ENCODE assay signal across 12 cellular contexts in genomic region chr17:81804559-81805399, GRCh38. TPM values are rescaled to one million over a fixed set of nuclear protein-coding genes. Genes with fewer than 3 reads are reported as not detected.
DNase-seq lines count a peak whose midpoint lies in the region; TF ChIP-seq lines count a peak whose summit lies in the region.
"Had no signal": no experiment of that assay in that cellular context is flagged by ENCODE, and none has a peak within 500 bp of the region (broad histone marks: within the 10 kb centered on the region; RNA-seq: fewer than 3 reads in every experiment).

No MANE protein-coding gene starts in this region.

- H3K4me1 ChIP-seq in left ventricle myocardium inferior (peaks cover 17% of the 10 kb centered on the region), iPS-20b (ENCODE audit: insufficient read depth, low read length) (no peaks in the 10 kb centered on the region), urinary bladder (ENCODE audit: insufficient read depth) (peaks cover 3% of the 10 kb centered on the region)

- H3K36me3 ChIP-seq in left ventricle myocardium inferior (no peaks in the 10 kb centered on the region), iPS-20b (ENCODE audit: insufficient read depth, low read depth, low read length) (no peaks in the 10 kb centered on the region), urinary bladder (ENCODE audit: insufficient read depth) (no peaks in the 10 kb centered on the region)

- TF ChIP-seq CTCF in left ventricle myocardium inferior (IDR thresholded peaks at IDR 0.05; ENCODE audit: borderline replicate concordance), result no peak

- H3K27me3 ChIP-seq in left ventricle myocardium inferior (ENCODE audit: low read depth) (peaks cover 95% of the 10 kb centered on the region), iPS-20b (ENCODE audit: insufficient read depth, low read length) (peaks cover 92% of the 10 kb centered on the region)

- no peak overlapping the region for H3K9ac ChIP-seq in iPS-20b (ENCODE audit: low read depth, low read length)

- DNase-seq in left ventricle myocardium inferior, result no peak
- no peak for DNase-seq in cardiac septum (ENCODE audit: low spot score)
- no peak for DNase-seq in activated CD8-positive, alpha-beta memory T cell treated with anti-CD3 and anti-CD28 coated beads, Interleukin-2, amount 50 U/mL, for 4 hours
- no peak for DNase-seq in activated naive CD4-positive, alpha-beta T cell treated with Interleukin-2 at 50 U/mL for 16 hours
- DNase-seq: activated CD8-positive, alpha-beta T cell treated with anti-CD3 and anti-CD28 coated beads, Interleukin-2, amount 10 ng/mL, durations not matched to agents 7 days and 5 days; naive B cell; trophoblast cell had no signal

- H3K4me3 ChIP-seq in left ventricle myocardium inferior (peak overlapping the region; percentile 38), iPS-20b (ENCODE audit: low read length) (peak overlapping the region; percentile 26; the same call in 1 of the 2 replicates), urinary bladder (ENCODE audit: low read depth, low read length) (peak overlapping the region; percentile 8)

- H3K27ac ChIP-seq in left ventricle myocardium inferior (replicated peaks) (no peak overlapping the region), iPS-20b (ENCODE audit: low read length) (no peak overlapping the region), urinary bladder (ENCODE audit: low read depth) (no peak overlapping the region)
- H3K27ac ChIP-seq: skin epidermis had no signal

- WGBS in urinary bladder, result 4% methylated on average over 65 of the region's 65 CpGs

- H3K9me3 ChIP-seq in left ventricle myocardium inferior (replicated peaks), result no peaks in the 10 kb centered on the region
- no peaks in the 10 kb centered on the region for H3K9me3 ChIP-seq in iPS-20b (ENCODE audit: insufficient read depth, low read depth, low read length)

- intact Hi-C loops in left ventricle myocardium inferior (cut with micrococcal nuclease), result no loop called here
- intact Hi-C loops in cardiac septum (cut with DNase I), result no loop called here

RNA-seq across cellular contexts. Expression of gene GCGR, which starts 0.8 kb away (rescaled TPM):
- total RNA-seq in left ventricle myocardium inferior (not detected), cardiac septum (not detected), urinary bladder (not detected)
- polyA plus RNA-seq in urinary bladder, result 0.16 TPM
- total RNA-seq: activated CD8-positive, alpha-beta T cell treated with anti-CD3 and anti-CD28 coated beads, Interleukin-2, amount 10 ng/mL, durations not matched to agents 7 days and 5 days; activated naive CD4-positive, alpha-beta T cell treated with anti-CD3 and anti-CD28 coated beads, Interleukin-2, amount 50 U/mL, for 72 hours had no signal
- polyA plus RNA-seq: AG04450 had no signal

RNA-seq across cellular contexts. Expression of gene MCRIP1, which starts 28.3 kb away (rescaled TPM):
- total RNA-seq in left ventricle myocardium inferior (110 TPM), cardiac septum (102 TPM), urinary bladder (43.8 TPM)
- polyA plus RNA-seq in urinary bladder, result 190 TPM

RNA-seq across cellular contexts. Expression of gene PPP1R27, which starts 30.1 kb away (rescaled TPM):
- total RNA-seq in left ventricle myocardium inferior, result 0.25 TPM
- 0.32 TPM for total RNA-seq in cardiac septum
- not detected for total RNA-seq in urinary bladder
- not detected for polyA plus RNA-seq in urinary bladder
- total RNA-seq: activated CD8-positive, alpha-beta T cell treated with anti-CD3 and anti-CD28 coated beads, Interleukin-2, amount 10 ng/mL, durations not matched to agents 7 days and 5 days; activated naive CD4-positive, alpha-beta T cell treated with anti-CD3 and anti-CD28 coated beads, Interleukin-2, amount 50 U/mL, for 72 hours had no signal
- polyA plus RNA-seq: AG04450 had no signal

RNA-seq across cellular contexts. Expression of gene P4HB, which starts 55.6 kb away (rescaled TPM):
- 267 TPM for total RNA-seq in left ventricle myocardium inferior
- 371 TPM for total RNA-seq in cardiac septum
- total RNA-seq in urinary bladder, result 262 TPM
- polyA plus RNA-seq in urinary bladder, result 367 TPM
